ENCODE assay signal across 1 cellular context in the genomic region with DNA sequence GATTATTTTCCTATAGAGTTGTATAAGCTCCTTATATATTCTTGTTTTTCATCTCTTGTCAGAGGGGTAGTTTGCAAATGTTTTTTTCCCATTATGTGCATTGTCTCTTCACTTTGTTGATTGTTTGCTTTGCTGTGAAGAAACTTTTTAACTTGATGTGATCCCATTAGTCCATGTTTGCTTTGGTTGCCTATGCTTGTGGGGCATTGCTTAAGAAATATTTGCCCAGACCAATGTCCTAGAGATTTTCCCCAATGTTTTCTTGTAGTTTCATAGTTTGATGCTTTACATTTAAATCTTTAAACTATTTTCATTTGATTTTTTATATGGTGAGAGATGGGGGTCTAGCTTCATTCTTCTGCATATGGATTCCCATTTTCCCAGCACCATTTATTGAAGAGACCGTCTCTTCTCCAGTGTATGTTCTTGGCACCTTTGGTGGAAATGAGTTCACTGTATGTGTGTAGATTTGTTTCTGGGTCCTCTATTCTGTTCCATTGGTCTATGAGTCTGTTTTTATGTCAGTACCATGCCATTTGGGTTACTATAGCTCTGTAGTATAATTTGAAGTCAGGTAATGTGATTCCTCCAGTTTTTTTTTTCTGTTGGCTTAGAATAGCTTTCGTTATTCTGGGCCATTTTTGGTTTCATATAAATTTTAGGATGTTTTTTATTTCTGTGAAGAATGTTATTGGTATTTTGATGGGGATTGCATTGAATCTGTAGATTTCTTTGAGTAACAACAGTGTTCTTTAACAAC.
TF ChIP-seq lines count a peak whose summit lies in the region.

No MANE protein-coding gene starts in this region.

TF ChIP-seq in liver, 16 proteins besides CTCF, POLR2A, EP300 and RAD21 (continued from another document):
- TF ChIP-seq, protein P1, sequence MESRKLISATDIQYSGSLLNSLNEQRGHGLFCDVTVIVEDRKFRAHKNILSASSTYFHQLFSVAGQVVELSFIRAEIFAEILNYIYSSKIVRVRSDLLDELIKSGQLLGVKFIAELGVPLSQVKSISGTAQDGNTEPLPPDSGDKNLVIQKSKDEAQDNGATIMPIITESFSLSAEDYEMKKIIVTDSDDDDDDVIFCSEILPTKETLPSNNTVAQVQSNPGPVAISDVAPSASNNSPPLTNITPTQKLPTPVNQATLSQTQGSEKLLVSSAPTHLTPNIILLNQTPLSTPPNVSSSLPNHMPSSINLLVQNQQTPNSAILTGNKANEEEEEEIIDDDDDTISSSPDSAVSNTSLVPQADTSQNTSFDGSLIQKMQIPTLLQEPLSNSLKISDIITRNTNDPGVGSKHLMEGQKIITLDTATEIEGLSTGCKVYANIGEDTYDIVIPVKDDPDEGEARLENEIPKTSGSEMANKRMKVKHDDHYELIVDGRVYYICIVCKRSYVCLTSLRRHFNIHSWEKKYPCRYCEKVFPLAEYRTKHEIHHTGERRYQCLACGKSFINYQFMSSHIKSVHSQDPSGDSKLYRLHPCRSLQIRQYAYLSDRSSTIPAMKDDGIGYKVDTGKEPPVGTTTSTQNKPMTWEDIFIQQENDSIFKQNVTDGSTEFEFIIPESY (IDR thresholded peaks at IDR 0.05): no peak
TF ChIP-seq in liver: peak in this region for 10.
